Comparison of ENCODE assay signal across 10 cellular contexts in the genomic region with DNA sequence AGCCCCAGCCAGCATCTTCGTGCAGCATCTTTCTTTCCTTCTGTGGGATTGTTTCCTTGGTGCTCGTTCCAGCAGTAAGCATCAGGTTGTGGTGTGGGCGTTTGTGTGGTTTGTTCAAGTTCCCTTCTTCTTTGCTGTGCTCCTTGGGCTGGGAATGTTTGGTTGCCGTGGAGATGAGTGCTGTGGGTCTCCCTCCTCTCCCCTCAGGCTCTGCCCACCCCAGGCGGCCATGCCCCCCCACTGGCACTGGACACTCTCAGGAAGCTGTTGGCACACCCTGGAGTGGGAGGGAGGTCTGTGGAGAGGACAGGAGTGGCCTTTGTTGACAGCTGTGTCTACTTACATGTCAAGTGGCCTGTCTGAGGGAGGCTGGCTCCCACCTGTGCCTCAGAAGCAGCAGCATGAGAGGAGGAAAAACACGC. TPM values are rescaled to one million over a fixed set of nuclear protein-coding genes. Genes with fewer than 3 reads are reported as not detected.
DNase-seq lines count a peak whose midpoint lies in the region; ATAC-seq and TF ChIP-seq lines count a peak whose summit lies in the region.
"Had no signal": no experiment of that assay in that cellular context is flagged by ENCODE, and none has a peak within 500 bp of the region (broad histone marks: within the 10 kb centered on the region; RNA-seq: fewer than 3 reads in every experiment).

No MANE protein-coding gene starts in this region.

- H3K4me1 Mint-ChIP-seq in neural crest cell, result peaks cover 53% of the 10 kb centered on the region

- H3K4me3 Mint-ChIP-seq in neural crest cell, result no peak overlapping the region

- H3K27me3 Mint-ChIP-seq in neural crest cell (ENCODE audit: low read depth), result no peaks in the 10 kb centered on the region

- H3K9me3 Mint-ChIP-seq in neural crest cell, result no peaks in the 10 kb centered on the region

- H4K20me1 ChIP-seq in mammary epithelial cell (ENCODE audit: insufficient read depth, low read length), result no peaks in the 10 kb centered on the region

- BruUV-seq in mammary epithelial cell (replicated peaks; lab: Mats Ljungman, UMichigan), result no TSS peak

- H3K27me3 ChIP-seq in mammary epithelial cell (ENCODE audit: insufficient read depth, low read length), result no peaks in the 10 kb centered on the region

- ATAC-seq in HG03175 (IDR thresholded peaks at IDR 0.05; ENCODE audit: unreplicated experiment) (no peak), HG02588 (IDR thresholded peaks at IDR 0.05; ENCODE audit: unreplicated experiment) (no peak)

- no peak for TF ChIP-seq CTCF in mammary epithelial cell (conservative IDR thresholded peaks at IDR 0.05 in 1 of 2, IDR thresholded peaks at IDR 0.05 in 1 of 2; ENCODE audit: extremely low read depth in 1 of 2, insufficient read depth in 1 of 2, low read depth in 1 of 2, low read length in 2 of 2)
- TF ChIP-seq CTCF in neural crest cell (conservative IDR thresholded peaks at IDR 0.05), result no peak

- peak overlapping the region; percentile 94 for H3K27ac Mint-ChIP-seq in neural crest cell (ENCODE audit: unreplicated experiment)

- peaks cover 73% of the 10 kb centered on the region for H3K79me2 ChIP-seq in mammary epithelial cell (ENCODE audit: insufficient read depth, low read length)

- intact Hi-C loops in mammary epithelial cell (cut with micrococcal nuclease), result no loop called here

- H3K4me1 ChIP-seq in mammary epithelial cell (ENCODE audit: insufficient read depth, low read length), result peaks cover 47% of the 10 kb centered on the region

- dilution Hi-C loops in mammary epithelial cell (cut with HindIII; ENCODE audit: low sequenced_read_pairs), result no loop called here

- no peaks in the 10 kb centered on the region for H3K9me3 ChIP-seq in mammary epithelial cell (replicated peaks; ENCODE audit: insufficient read depth, low read length)

- H3K36me3 ChIP-seq in mammary epithelial cell (ENCODE audit: insufficient read depth, low read length), result no peaks in the 10 kb centered on the region

- WGBS in mammary epithelial cell (ENCODE audit: low coverage, missing lambda C conversion rate), result 13% methylated on average over 3 of the region's 6 CpGs

- H2AFZ ChIP-seq in mammary epithelial cell (ENCODE audit: low read depth, low read length), result no peak overlapping the region

- no peak overlapping the region for H3K4me2 ChIP-seq in mammary epithelial cell (ENCODE audit: insufficient read depth, low read depth, low read length)

- no peak overlapping the region for H3K4me3 ChIP-seq in mammary epithelial cell (replicated peaks in 1 of 3; ENCODE audit: insufficient read depth in 1 of 3, low read depth in 2 of 3, low read length in 3 of 3)

- CTCF ChIA-PET in mammary epithelial cell (lab: Charles Lee; ENCODE audit: low non-redundant PET), result no interaction called here

- no peak overlapping the region for H3K27ac ChIP-seq in mammary epithelial cell (ENCODE audit: insufficient read depth, low read depth, low read length)

- in situ Hi-C loops in mammary epithelial cell (cut with MboI; ENCODE audit: low sequenced_read_pairs in 2 of 2), result no loop called here

- no peak overlapping the region for H3K9ac ChIP-seq in mammary epithelial cell (ENCODE audit: insufficient read depth, low read length)

- peaks cover 10% of the 10 kb centered on the region for H3K36me3 Mint-ChIP-seq in neural crest cell (ENCODE audit: low read depth)

- peak; percentile 27 for DNase-seq in DMS79 treated with DMSO at 0.1 percent for 48 hours (lab: John Stamatoyannopoulos, UW)
- DNase-seq in NCI-H2029 (lab: John Stamatoyannopoulos, UW), result peak; percentile 86
- peak; percentile 43 for DNase-seq in mammary epithelial cell
- DNase-seq in neural crest cell (ENCODE audit: low read depth, low spot score), result no peak
- DNase-seq in NCI-H2171 (lab: John Stamatoyannopoulos, UW), result no peak
- DNase-seq in NCI-H226, result no peak
- DNase-seq: NCI-H1436; stimulated activated CD4-positive, alpha-beta T cell treated with anti-CD3 and anti-CD28 coated beads, Interleukin-4, amount 100 ng/mL, for 1 hour had no signal

RNA-seq across cellular contexts. Expression of a gene that starts 46.5 kb away (rescaled TPM):
- total RNA-seq in mammary epithelial cell (10 to 100 TPM; 27.8 to 39.3 TPM), neural crest cell (44.1 and 45.7 TPM in 2 replicates)
- 11.5 TPM for polyA plus RNA-seq in mammary epithelial cell
- polyA minus RNA-seq in mammary epithelial cell, result 50.4 TPM

RNA-seq across cellular contexts. Expression of a gene that starts 48.2 kb away (rescaled TPM):
- total RNA-seq in mammary epithelial cell (10 to 100 TPM; 15.7 to 21.7 TPM), neural crest cell (41.8 and 44.4 TPM in 2 replicates)
- 8.1 TPM for polyA plus RNA-seq in mammary epithelial cell
- polyA minus RNA-seq in mammary epithelial cell, result 86.4 TPM

Comparison
In these comparisons a context has a peak if more than half of its experiments do, and no peak if none do; other contexts are left out.
1. DNase-seq: peak in DMS79 treated with DMSO at 0.1 percent for 48 hours (single experiment), NCI-H2029 (single experiment) and mammary epithelial cell (single experiment); none in neural crest cell (single experiment), NCI-H2171 (single experiment) and NCI-H226 (single experiment).